ENCODE assay signal across 8 cellular contexts in the genomic region with DNA sequence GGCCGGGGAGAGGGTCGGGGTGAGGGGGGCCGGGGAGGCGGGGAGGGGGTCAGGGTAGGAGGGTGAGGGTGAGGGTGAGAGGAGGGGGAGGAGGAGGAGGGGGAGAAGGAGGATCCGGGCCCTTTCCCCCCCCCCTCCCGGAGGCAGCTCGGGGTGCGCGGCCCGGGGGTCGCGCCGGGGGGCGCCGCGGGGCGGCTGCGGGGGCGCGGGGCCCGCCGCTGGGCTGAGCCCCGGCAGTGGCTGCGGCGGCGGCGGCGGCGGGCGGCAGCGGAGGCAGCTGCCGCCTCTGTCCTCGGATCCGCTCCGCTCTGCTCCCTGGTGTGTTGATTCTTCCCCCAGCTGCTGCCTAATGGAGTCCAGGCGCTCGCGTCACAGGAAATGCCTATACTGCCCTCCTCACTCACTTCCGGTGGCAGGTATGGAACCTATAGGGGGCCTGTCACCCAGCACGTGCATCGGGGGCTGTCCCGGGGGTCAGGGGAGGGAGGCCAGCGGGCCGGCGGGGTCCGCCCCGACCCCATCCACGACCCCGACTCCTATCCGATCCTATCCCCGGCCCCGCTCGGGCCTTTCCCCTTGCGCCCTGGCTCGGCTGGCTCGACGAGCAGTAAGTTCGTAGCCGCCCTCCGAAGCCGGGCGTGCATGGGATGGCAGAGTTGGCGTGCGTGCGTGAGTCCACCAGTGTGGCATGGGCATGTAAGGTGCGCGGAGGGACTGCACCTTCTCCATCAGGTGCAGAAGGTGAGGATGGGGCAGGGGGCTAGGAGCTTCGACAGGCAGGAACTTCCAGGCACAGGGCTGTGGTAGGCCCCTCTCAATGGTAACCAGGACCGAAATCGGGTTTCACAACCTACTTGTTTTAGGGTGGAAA. TPM values are rescaled to one million over a fixed set of nuclear protein-coding genes. Genes with fewer than 3 reads are reported as not detected.
DNase-seq lines count a peak whose midpoint lies in the region; ATAC-seq, FAIRE-seq and TF ChIP-seq lines count a peak whose summit lies in the region.

A gene (minus strand): TSS at position 351 of the 871 bp plus-strand sequence.

- CTCF ChIA-PET in HepG2 (lab: Yijun Ruan, JAX; ENCODE audit: low intra/inter-chr PET ratio, low total read pairs), result no interaction called here

- 1% methylated on average over 14 of the region's 70 CpGs for WGBS in HepG2 (ENCODE audit: low lambda C conversion rate)

- H3K36me3 ChIP-seq in HepG2 (replicated peaks in 1 of 2; ENCODE audit: control insufficient read depth in 1 of 2, insufficient read depth in 2 of 2, low read length in 2 of 2), result peaks cover 0 to 2% of the 10 kb centered on the region in 2 experiments; a peak in 1 of 5 replicates

- TF ChIP-seq RAD21 in HepG2 (CRISPR knock-in tag; IDR thresholded peaks at IDR 0.05), result peak; percentile 30; the same call in 1 of the 2 replicates

- POLR2A ChIA-PET in HepG2 (lab: Yijun Ruan, JAX), result interaction anchor here (0.9 to 1.3 kb wide), 4 partner anchors 8 to 30 kb away, joined by 3 to 6 read pairs (median 4); no protein-coding TSS in a partner anchor

- no peaks in the 10 kb centered on the region; a peak in 1 of 5 replicates for H3K27me3 ChIP-seq in HepG2 (ENCODE audit: control insufficient read depth in 1 of 2, insufficient read depth in 2 of 2, low read length in 2 of 2)

- H3K27me3 Mint-ChIP-seq in CD14-positive monocyte (ENCODE audit: low read depth in 3 of 3), result peaks cover 0 to 2% (median 0%) of the 10 kb centered on the region in 3 donors

- peak within 1 kb of the TSS; percentile 94 to 99 (median 96) for H3K27ac Mint-ChIP-seq in CD14-positive monocyte

- TF ChIP-seq POLR2A in HepG2 (IDR thresholded peaks at IDR 0.05; ENCODE audit: insufficient read depth in 1 of 2, low read depth in 2 of 2, low read length in 2 of 2), result peak; percentile 79 to 85

- DNase-seq in CD14-positive monocyte (ENCODE audit: low spot score) (peak; percentile 82), NCI-H748 treated with DMSO at 0.1 percent for 48 hours (lab: John Stamatoyannopoulos, UW) (peak; percentile 43), dermis blood vessel endothelial cell (peak; percentile 84), HepG2 (ENCODE audit: low spot score) (peak; percentile 89)
- peak; percentile 59 to 83 for DNase-seq in activated CD4-positive, alpha-beta T cell treated with anti-CD3 and anti-CD28 coated beads, Interleukin-2, amount 50 U/mL, for 24 hours (ENCODE audit: low read depth in 1 of 2, low spot score in 1 of 2)
- DNase-seq in stimulated activated CD4-positive, alpha-beta T cell treated with anti-CD3 and anti-CD28 coated beads, Interleukin-4, amount 100 ng/mL, for 1 hour, result peak; percentile 77

- in situ Hi-C loops in HepG2 (cut with HindIII; ENCODE audit: extremely low pct_ligation_motif_present, low pct_unique_long_range_greater_than_20kb), result no loop called here

- H3K36me3 Mint-ChIP-seq in CD14-positive monocyte, result peaks cover 4 to 17% of the 10 kb centered on the region in 2 donors

- peak within 1 kb of the TSS; percentile 82 for H3K9ac ChIP-seq in HepG2 (ENCODE audit: insufficient read depth, low read depth, low read length)

- peak within 1 kb of the TSS; percentile 97 to 98 for H3K4me3 Mint-ChIP-seq in CD14-positive monocyte

- no TSS peak for BruUV-seq in HepG2 (replicated peaks; lab: Mats Ljungman, UMichigan)

- H3K9me3 ChIP-seq in HepG2 (ENCODE audit: low read length), result no peaks in the 10 kb centered on the region

- H3K9me3 Mint-ChIP-seq in CD14-positive monocyte, result no peaks in the 10 kb centered on the region

- peaks cover 50% of the 10 kb centered on the region for H3K79me2 ChIP-seq in HepG2 (ENCODE audit: insufficient read depth, low read length)

- TF ChIP-seq EP300 in HepG2 (IDR thresholded peaks at IDR 0.05; ENCODE audit: low read depth in 2 of 2, low read length in 2 of 2) (no peak), HepG2 (CRISPR knock-in tag; IDR thresholded peaks at IDR 0.05; ENCODE audit: borderline replicate concordance) (no peak)

- ATAC-seq in GM19324 (IDR thresholded peaks at IDR 0.05; ENCODE audit: low FRiP score, unreplicated experiment) (peak; percentile 87), HG03457 (IDR thresholded peaks at IDR 0.05; ENCODE audit: unreplicated experiment) (peak; percentile 77), HepG2 (peak; percentile 93)

- intact Hi-C loops in CD14-positive monocyte (cut with micrococcal nuclease), result no loop called here
- intact Hi-C loops in HepG2 (cut with micrococcal nuclease; ENCODE audit: unreplicated experiment), result no loop called here

- peak within 1 kb of the TSS; percentile 85 for H3K4me2 ChIP-seq in HepG2 (ENCODE audit: low read depth, low read length)

- peaks cover 63% of the 10 kb centered on the region for H3K4me1 ChIP-seq in HepG2 (ENCODE audit: insufficient read depth, low read length)

- H3K4me1 Mint-ChIP-seq in CD14-positive monocyte, result peaks cover 41% of the 10 kb centered on the region

- peak within 1 kb of the TSS; percentile 89 to 95 (median 90) for H3K4me3 ChIP-seq in HepG2 (replicated peaks in 1 of 3; ENCODE audit: insufficient read depth in 1 of 3, low read depth in 2 of 3, low read length in 3 of 3)

- peak within 1 kb of the TSS; percentile 65 for H3K27ac ChIP-seq in HepG2 (ENCODE audit: extremely low read length, insufficient read depth, low read length)

- TF ChIP-seq CTCF in CD14-positive monocyte (IDR thresholded peaks at IDR 0.05), result no peak
- peak; percentile 44 for TF ChIP-seq CTCF in HepG2 (CRISPR knock-in tag; IDR thresholded peaks at IDR 0.05)

- H4K20me1 ChIP-seq in HepG2 (ENCODE audit: insufficient read depth, low read length), result peaks cover 25% of the 10 kb centered on the region

- peak; percentile 30 for FAIRE-seq in HepG2 (lab: Jason Lieb, UNC)

- peak within 1 kb of the TSS; percentile 66 for H2AFZ ChIP-seq in HepG2 (ENCODE audit: low read length)

TF ChIP-seq in HepG2, 621 proteins besides CTCF, POLR2A, EP300 and RAD21 (continues in another document):
- peak; percentile 60; the same call in 1 of the 2 replicates for TF ChIP-seq ZNF746 (CRISPR knock-in tag; IDR thresholded peaks at IDR 0.05)
- no peak for TF ChIP-seq SP1 (IDR thresholded peaks at IDR 0.05)
- peak; percentile 47; the same call in 1 of the 2 replicates for TF ChIP-seq SP1 (CRISPR knock-in tag; IDR thresholded peaks at IDR 0.05)
- TF ChIP-seq ZNF180 (CRISPR knock-in tag; IDR thresholded peaks at IDR 0.05; ENCODE audit: borderline replicate concordance, low read depth), result no peak
- peak; percentile 59; the same call in 1 of the 2 replicates for TF ChIP-seq ETV5 (CRISPR knock-in tag; IDR thresholded peaks at IDR 0.05; ENCODE audit: borderline replicate concordance)
- TF ChIP-seq ZNF577 (CRISPR knock-in tag; IDR thresholded peaks at IDR 0.05; ENCODE audit: borderline replicate concordance, low read depth), result no peak
- TF ChIP-seq MXD4 (CRISPR knock-in tag; IDR thresholded peaks at IDR 0.05), result peak; percentile 91
- TF ChIP-seq, protein P1, sequence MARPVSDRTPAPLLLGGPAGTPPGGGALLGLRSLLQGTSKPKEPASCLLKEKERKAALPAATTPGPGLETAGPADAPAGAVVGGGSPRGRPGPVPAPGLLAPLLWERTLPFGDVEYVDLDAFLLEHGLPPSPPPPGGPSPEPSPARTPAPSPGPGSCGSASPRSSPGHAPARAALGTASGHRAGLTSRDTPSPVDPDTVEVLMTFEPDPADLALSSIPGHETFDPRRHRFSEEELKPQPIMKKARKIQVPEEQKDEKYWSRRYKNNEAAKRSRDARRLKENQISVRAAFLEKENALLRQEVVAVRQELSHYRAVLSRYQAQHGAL (CRISPR knock-in tag; IDR thresholded peaks at IDR 0.05; ENCODE audit: not compliant biosample characterization), result peak; percentile 59
- no peak; the same call in 1 of the 2 replicates for TF ChIP-seq CAMTA2 (CRISPR knock-in tag; IDR thresholded peaks at IDR 0.05; ENCODE audit: borderline replicate concordance)
- TF ChIP-seq, protein P2, sequence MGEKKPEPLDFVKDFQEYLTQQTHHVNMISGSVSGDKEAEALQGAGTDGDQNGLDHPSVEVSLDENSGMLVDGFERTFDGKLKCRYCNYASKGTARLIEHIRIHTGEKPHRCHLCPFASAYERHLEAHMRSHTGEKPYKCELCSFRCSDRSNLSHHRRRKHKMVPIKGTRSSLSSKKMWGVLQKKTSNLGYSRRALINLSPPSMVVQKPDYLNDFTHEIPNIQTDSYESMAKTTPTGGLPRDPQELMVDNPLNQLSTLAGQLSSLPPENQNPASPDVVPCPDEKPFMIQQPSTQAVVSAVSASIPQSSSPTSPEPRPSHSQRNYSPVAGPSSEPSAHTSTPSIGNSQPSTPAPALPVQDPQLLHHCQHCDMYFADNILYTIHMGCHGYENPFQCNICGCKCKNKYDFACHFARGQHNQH (CRISPR knock-in tag; IDR thresholded peaks at IDR 0.05), result peak; percentile 41; the same call in 1 of the 2 replicates
- TF ChIP-seq SETDB1 (CRISPR knock-in tag; IDR thresholded peaks at IDR 0.05; ENCODE audit: borderline replicate concordance), result no peak
- no peak for TF ChIP-seq FOXO1 (CRISPR knock-in tag; IDR thresholded peaks at IDR 0.05)

RNA-seq across cellular contexts. Expression of the gene that starts here (rescaled TPM):
- polyA plus RNA-seq in CD14-positive monocyte, result 1 to 10 TPM; 2.7 to 4.0 TPM
- total RNA-seq in dermis blood vessel endothelial cell, result 70.3 and 140 TPM in 2 replicates
- total RNA-seq in HepG2 (2016; rRNA removed; fragmentation: Illumina TruSeq; extraction: Trizol), result 13.2 and 24.6 TPM in 2 replicates
- total RNA-seq in HepG2 (2016; cell fraction: cytosol; rRNA removed; fragmentation: Illumina TruSeq; extraction: Trizol; ENCODE audit: low read depth), result 2.7 and 3.3 TPM in 2 replicates
- 13.3 and 24.2 TPM in 2 replicates for total RNA-seq in HepG2 (2016; cell fraction: insoluble cytoplasmic fraction; rRNA removed; fragmentation: Illumina TruSeq; extraction: Trizol)
- 12.5 and 15.1 TPM in 2 replicates for total RNA-seq in HepG2 (2016; cell fraction: membrane; rRNA removed; fragmentation: Illumina TruSeq; extraction: Trizol)
- total RNA-seq in HepG2 (2016; cell fraction: nucleus; rRNA removed; fragmentation: Illumina TruSeq; extraction: Trizol), result 32.3 and 36.8 TPM in 2 replicates
- polyA plus RNA-seq in HepG2 (2011; rRNA removed), result 23.3 and 23.7 TPM in 2 replicates
- 8.6 and 13.7 TPM in 2 replicates for polyA plus RNA-seq in HepG2 (2011; cell fraction: cytosol; rRNA removed)
- 39.3 and 44.1 TPM in 2 replicates for polyA plus RNA-seq in HepG2 (2011; cell fraction: nucleus; rRNA removed)
- polyA plus RNA-seq in HepG2 (2012), result 39.2 and 40.9 TPM in 2 replicates
- 1.7 and 1.9 TPM in 2 replicates for polyA plus RNA-seq in HepG2 (2016; cell fraction: cytosol; fragmentation: Illumina TruSeq; extraction: Trizol; ENCODE audit: low read depth)
- polyA plus RNA-seq in HepG2 (2016; cell fraction: insoluble cytoplasmic fraction; fragmentation: Illumina TruSeq; extraction: Trizol; ENCODE audit: low read depth), result 30.4 and 32.4 TPM in 2 replicates
- 7.1 and 8.8 TPM in 2 replicates for polyA plus RNA-seq in HepG2 (2016; cell fraction: membrane; fragmentation: Illumina TruSeq; extraction: Trizol; ENCODE audit: low read depth)
- polyA plus RNA-seq in HepG2 (2016; cell fraction: nucleus; fragmentation: Illumina TruSeq; extraction: Trizol; ENCODE audit: insufficient read depth, low read depth), result 48.4 and 49.1 TPM in 2 replicates
- polyA minus RNA-seq in HepG2 (2011; rRNA and poly(A)+ RNA removed; ENCODE audit: low replicate concordance), result 29.3 and 32.7 TPM in 2 replicates
- polyA minus RNA-seq in HepG2 (2011; cell fraction: cytosol; rRNA and poly(A)+ RNA removed), result 44.8 and 53.5 TPM in 2 replicates
- 117 and 134 TPM in 2 replicates for polyA minus RNA-seq in HepG2 (2011; cell fraction: nucleus; rRNA and poly(A)+ RNA removed)

Comparison
In these comparisons a context has a peak if more than half of its experiments do, and no peak if none do; other contexts are left out.
1. Peak in every context shown above with its lines: DNase-seq, ATAC-seq, H3K4me3 ChIP-seq and H3K27ac ChIP-seq.